Comparison of ENCODE assay signal across 14 cellular contexts in genomic region chr5:136457390-136458094, GRCh38.
DNase-seq lines count a peak whose midpoint lies in the region; ATAC-seq, FAIRE-seq and TF ChIP-seq lines count a peak whose summit lies in the region.
"Had no signal": no experiment of that assay in that cellular context is flagged by ENCODE, and none has a peak within 500 bp of the region (broad histone marks: within the 10 kb centered on the region; RNA-seq: fewer than 3 reads in every experiment).

No MANE protein-coding gene starts in this region.

- intact Hi-C loops in right lobe of liver (cut with DNase I): no loop called here
- intact Hi-C loops in HepG2 (cut with micrococcal nuclease; ENCODE audit: unreplicated experiment): no loop called here
- intact Hi-C loops in thyroid gland (cut with DNase I): no loop called here

- no peaks in the 10 kb centered on the region for H3K79me1 ChIP-seq in trophoblast cell (ENCODE audit: low read length)

- H3K27me3 ChIP-seq in right lobe of liver: no peaks in the 10 kb centered on the region
- H3K27me3 ChIP-seq in HepG2 (ENCODE audit: control insufficient read depth in 1 of 2, insufficient read depth in 2 of 2, low read length in 2 of 2): no peaks in the 10 kb centered on the region
- H3K27me3 ChIP-seq in thyroid gland: no peaks in the 10 kb centered on the region
- no peaks in the 10 kb centered on the region for H3K27me3 ChIP-seq in trophoblast cell (ENCODE audit: insufficient read depth, low read length)
- H3K27me3 ChIP-seq: SJSA1 had no signal

- H3K9me3 ChIP-seq in right lobe of liver: no peaks in the 10 kb centered on the region
- H3K9me3 ChIP-seq in HepG2 (ENCODE audit: low read length): no peaks in the 10 kb centered on the region
- H3K9me3 ChIP-seq in thyroid gland: no peaks in the 10 kb centered on the region
- H3K9me3 ChIP-seq in trophoblast cell (ENCODE audit: insufficient read depth, low read depth, low read length): no peaks in the 10 kb centered on the region
- H3K9me3 ChIP-seq: SJSA1 had no signal

- no peak overlapping the region for H4K8ac ChIP-seq in trophoblast cell (ENCODE audit: low read depth, low read length)

- no peak overlapping the region for H2BK12ac ChIP-seq in trophoblast cell (ENCODE audit: low read length)

- H4K12ac ChIP-seq in trophoblast cell (ENCODE audit: low read depth, low read length): no peak overlapping the region

- H3K9ac ChIP-seq in HepG2 (ENCODE audit: insufficient read depth, low read depth, low read length) (no peak overlapping the region), trophoblast cell (ENCODE audit: low read length) (no peak overlapping the region)

- TF ChIP-seq CTCF in right lobe of liver (IDR thresholded peaks at IDR 0.05) (no peak), HepG2 (CRISPR knock-in tag; IDR thresholded peaks at IDR 0.05) (no peak), thyroid gland (IDR thresholded peaks at IDR 0.05) (no peak)

- TF ChIP-seq RAD21 in HepG2 (CRISPR knock-in tag; IDR thresholded peaks at IDR 0.05): no peak

- POLR2A ChIA-PET in HepG2 (lab: Yijun Ruan, JAX): no interaction called here

- H4K91ac ChIP-seq in trophoblast cell (ENCODE audit: low read depth, low read length): no peak overlapping the region

- no peak for TF ChIP-seq EP300 in HepG2 (IDR thresholded peaks at IDR 0.05; ENCODE audit: low read depth in 2 of 2, low read length in 2 of 2)
- TF ChIP-seq EP300 in HepG2 (CRISPR knock-in tag; IDR thresholded peaks at IDR 0.05; ENCODE audit: borderline replicate concordance): no peak

- no peak overlapping the region for H3K14ac ChIP-seq in trophoblast cell (ENCODE audit: low read length)

- H3K4me1 ChIP-seq in right lobe of liver (no peaks in the 10 kb centered on the region), HepG2 (ENCODE audit: insufficient read depth, low read length) (no peaks in the 10 kb centered on the region), thyroid gland (no peaks in the 10 kb centered on the region), trophoblast cell (ENCODE audit: control insufficient read depth in 1 of 2, insufficient read depth in 2 of 2, low read length in 2 of 2) (no peaks in the 10 kb centered on the region)
- H3K4me1 ChIP-seq: SJSA1 had no signal

- H2AK5ac ChIP-seq in trophoblast cell (ENCODE audit: low read length): no peak overlapping the region

- no peak overlapping the region for H2BK5ac ChIP-seq in trophoblast cell (ENCODE audit: low read depth, low read length, poor library complexity)

- no peaks in the 10 kb centered on the region for H4K20me1 ChIP-seq in HepG2 (ENCODE audit: insufficient read depth, low read length)

- no peak for FAIRE-seq in HepG2 (lab: Jason Lieb, UNC)

- TF ChIP-seq POLR2A in right lobe of liver (IDR thresholded peaks at IDR 0.05) (no peak), HepG2 (IDR thresholded peaks at IDR 0.05; ENCODE audit: insufficient read depth in 1 of 2, low read depth in 2 of 2, low read length in 2 of 2) (no peak), thyroid gland (IDR thresholded peaks at IDR 0.05) (no peak)

- no TSS peak for BruUV-seq in HepG2 (replicated peaks; lab: Mats Ljungman, UMichigan)

- H3K18ac ChIP-seq in trophoblast cell (ENCODE audit: low read length): no peak overlapping the region

- H2BK120ac ChIP-seq in trophoblast cell (ENCODE audit: insufficient read depth, low read length, poor library complexity): no peak overlapping the region

- no peak overlapping the region for H3K27ac ChIP-seq in right lobe of liver
- no peak overlapping the region for H3K27ac ChIP-seq in HepG2 (ENCODE audit: extremely low read length, insufficient read depth, low read length)
- no peak overlapping the region for H3K27ac ChIP-seq in thyroid gland
- no peak overlapping the region for H3K27ac ChIP-seq in trophoblast cell (ENCODE audit: low read depth, low read length)
- H3K27ac ChIP-seq: SJSA1 had no signal

- WGBS in right lobe of liver (ENCODE audit: insufficient coverage, low coverage, low lambda C conversion rate, missing lambda C conversion rate): 20% methylated on average over 2 of the region's 2 CpGs
- WGBS in HepG2 (ENCODE audit: low lambda C conversion rate): 5% methylated on average over 2 of the region's 2 CpGs
- 31 to 45% methylated on average over 2 of the region's 2 CpGs for WGBS in thyroid gland, 2 donors
- no CpG with 5 or more reads among the region's 2 CpGs for WGBS in trophoblast cell (ENCODE audit: extremely low coverage, insufficient coverage, insufficient read length)

- H3K4me3 ChIP-seq in right lobe of liver (no peak overlapping the region), HepG2 (replicated peaks in 1 of 3; ENCODE audit: insufficient read depth in 1 of 3, low read depth in 2 of 3, low read length in 3 of 3) (no peak overlapping the region), thyroid gland (replicated peaks in 1 of 3) (no peak overlapping the region), trophoblast cell (ENCODE audit: low read depth, low read length) (no peak overlapping the region)
- H3K4me3 ChIP-seq: SJSA1 had no signal

- in situ Hi-C loops in HepG2 (cut with HindIII; ENCODE audit: extremely low pct_ligation_motif_present, low pct_unique_long_range_greater_than_20kb): no loop called here

- no peak overlapping the region for H3K4me2 ChIP-seq in HepG2 (ENCODE audit: low read depth, low read length)
- no peak overlapping the region for H3K4me2 ChIP-seq in trophoblast cell (ENCODE audit: low read length)

- H3K23ac ChIP-seq in trophoblast cell (ENCODE audit: low read length): no peak overlapping the region

- DNase-seq in right lobe of liver: peak; percentile 50 to 78 (median 68)
- no peak for DNase-seq in HepG2 (ENCODE audit: low spot score)
- peak; percentile 6 for DNase-seq in NCI-H510A (lab: John Stamatoyannopoulos, UW)
- peak; percentile 26 for DNase-seq in globus pallidus (ENCODE audit: low spot score)
- DNase-seq in thyroid gland: peak; percentile 63 to 79
- no peak for DNase-seq in trophoblast cell
- DNase-seq: activated CD4-positive, CD25-positive, alpha-beta regulatory T cell; effector CD8-positive, alpha-beta T cell; islet precursor cell; NCI-H2171 treated with DMSO at 0.1 percent for 48 hours; stimulated activated CD4-positive, alpha-beta T cell treated with anti-CD3 and anti-CD28 coated beads, Interleukin-1b, Interleukin-23, amount 100 ng/mL, for 48 hours had no signal

- no peaks in the 10 kb centered on the region for H3K36me3 ChIP-seq in right lobe of liver
- H3K36me3 ChIP-seq in HepG2 (replicated peaks in 1 of 2; ENCODE audit: control insufficient read depth in 1 of 2, insufficient read depth in 2 of 2, low read length in 2 of 2): no peaks in the 10 kb centered on the region
- no peaks in the 10 kb centered on the region for H3K36me3 ChIP-seq in thyroid gland
- no peaks in the 10 kb centered on the region for H3K36me3 ChIP-seq in trophoblast cell (ENCODE audit: control insufficient read depth in 1 of 2, insufficient read depth in 2 of 2, low read length in 2 of 2)
- H3K36me3 ChIP-seq: SJSA1 had no signal

- H2AFZ ChIP-seq in HepG2 (ENCODE audit: low read length) (no peak overlapping the region), trophoblast cell (ENCODE audit: insufficient read depth, low read length, poor library complexity) (no peak overlapping the region)

- CTCF ChIA-PET in HepG2 (lab: Yijun Ruan, JAX; ENCODE audit: low intra/inter-chr PET ratio, low total read pairs): no interaction called here

- ATAC-seq in right lobe of liver: peak; percentile 33 to 85 (median 62)
- no peak for ATAC-seq in HepG2
- no peak for ATAC-seq in esophagus mucosa
- no peak for ATAC-seq in GM18502 (IDR thresholded peaks at IDR 0.05; ENCODE audit: poor library complexity, unreplicated experiment)

- H3K4ac ChIP-seq in trophoblast cell (ENCODE audit: low read depth, low read length): no peak overlapping the region

- H3K79me2 ChIP-seq in HepG2 (ENCODE audit: insufficient read depth, low read length) (no peaks in the 10 kb centered on the region), trophoblast cell (ENCODE audit: control insufficient read depth, insufficient read depth, low read length, poor library complexity) (no peaks in the 10 kb centered on the region)

TF ChIP-seq in HepG2, 621 proteins besides CTCF, POLR2A, EP300 and RAD21 (continues in another document):
- TF ChIP-seq TRIM24 (CRISPR knock-in tag; IDR thresholded peaks at IDR 0.05): no peak
- TF ChIP-seq ZSCAN20 (CRISPR knock-in tag; IDR thresholded peaks at IDR 0.05; ENCODE audit: borderline replicate concordance): no peak
- TF ChIP-seq ZNF781 (CRISPR knock-in tag; IDR thresholded peaks at IDR 0.05; ENCODE audit: borderline replicate concordance, not compliant biosample characterization): no peak
- no peak for TF ChIP-seq ZFP41 (CRISPR knock-in tag; IDR thresholded peaks at IDR 0.05; ENCODE audit: borderline replicate concordance)
- no peak for TF ChIP-seq CREBL2 (CRISPR knock-in tag; IDR thresholded peaks at IDR 0.05; ENCODE audit: borderline replicate concordance)
- TF ChIP-seq MXD1 (CRISPR knock-in tag; IDR thresholded peaks at IDR 0.05): no peak
- no peak for TF ChIP-seq ZNF800 (CRISPR knock-in tag; IDR thresholded peaks at IDR 0.05)
- TF ChIP-seq ZSCAN9 (CRISPR knock-in tag; IDR thresholded peaks at IDR 0.05; ENCODE audit: borderline replicate concordance): no peak
- no peak for TF ChIP-seq MXD3 (CRISPR knock-in tag; IDR thresholded peaks at IDR 0.05)

Comparison
In these comparisons a context has a peak if more than half of its experiments do, and no peak if none do; other contexts are left out.
1. ATAC-seq: peak in right lobe of liver (4 of 4); none in HepG2 (single experiment), esophagus mucosa (single experiment) and GM18502 (single experiment).
2. DNase-seq: peak in right lobe of liver (3 of 3), NCI-H510A (single experiment), globus pallidus (single experiment) and thyroid gland (2 of 2); none in HepG2 (single experiment) and trophoblast cell (0 of 2).